Comparison of ENCODE assay signal across 1 cellular context in the genomic region with DNA sequence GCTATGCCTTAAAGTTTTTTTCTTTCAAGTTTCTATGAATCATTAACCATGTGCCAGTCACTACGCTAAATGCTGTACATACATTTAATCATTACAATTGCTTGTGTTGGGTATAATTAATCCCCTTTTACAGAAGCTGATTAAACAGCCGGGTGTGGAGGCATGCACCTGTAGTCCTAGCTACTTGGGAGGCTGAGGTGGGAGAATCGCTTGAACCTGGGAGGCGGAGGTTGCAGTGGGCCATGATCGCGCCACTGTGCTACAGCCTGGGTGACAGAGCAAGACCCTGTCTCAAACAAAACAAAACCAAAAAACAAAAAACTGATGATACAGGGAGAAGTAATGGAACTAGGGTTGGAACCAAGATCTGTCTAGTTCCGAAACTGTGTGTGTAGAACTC.
TF ChIP-seq lines count a peak whose summit lies in the region.

No MANE protein-coding gene starts in this region.

TF ChIP-seq in HCT116, 20 proteins besides CTCF, POLR2A, EP300 and RAD21 (continued from another document):
- no peak for TF ChIP-seq REST (IDR thresholded peaks at IDR 0.05; ENCODE audit: low read depth)
- no peak for TF ChIP-seq FOSL1 (IDR thresholded peaks at IDR 0.05; ENCODE audit: low read depth)
